Comparison of ENCODE assay signal across 8 cellular contexts in the genomic region with DNA sequence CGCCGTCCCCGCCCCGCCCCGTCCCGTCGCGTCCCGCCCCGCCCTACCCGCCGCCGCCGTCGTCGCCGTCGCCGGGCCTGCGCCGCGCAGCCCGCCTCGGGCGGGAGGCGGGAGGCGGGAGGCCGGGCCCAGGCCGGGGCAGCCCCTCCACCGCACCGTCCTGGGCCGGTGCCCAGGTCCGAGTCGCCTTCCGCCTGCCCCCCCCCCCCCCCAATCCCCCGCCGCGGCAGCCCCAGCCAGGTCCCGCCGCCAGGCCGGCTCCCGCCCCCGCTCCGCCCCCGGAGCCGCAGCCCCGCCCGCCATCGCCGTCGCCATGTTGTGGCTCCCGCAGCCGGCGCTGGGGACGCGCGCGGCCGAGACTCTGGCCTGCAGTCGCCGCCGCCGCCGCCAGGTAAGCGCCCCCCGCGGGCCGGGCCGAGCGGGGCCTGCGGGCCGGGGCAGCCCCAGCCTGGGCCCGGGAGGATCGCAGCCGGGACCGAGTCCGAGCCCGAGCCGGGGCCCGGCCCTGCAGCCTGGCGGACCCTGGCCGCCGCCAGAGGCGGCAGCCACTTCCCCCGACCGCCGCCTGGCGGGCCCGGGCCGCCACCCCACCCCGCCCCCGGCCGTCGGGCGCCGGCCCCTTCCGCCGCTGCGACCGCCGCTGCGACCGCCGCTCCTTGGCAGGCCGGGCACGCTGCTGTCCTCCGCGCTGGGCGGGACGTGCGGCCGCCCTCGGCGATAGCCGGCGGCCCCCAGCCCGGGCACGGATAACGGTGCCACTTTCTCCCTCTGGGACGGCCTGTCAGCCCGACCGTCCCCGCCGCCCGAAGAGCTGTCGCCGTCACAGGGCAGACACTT. TPM values are rescaled to one million over a fixed set of nuclear protein-coding genes. Genes with fewer than 3 reads are reported as not detected.
DNase-seq lines count a peak whose midpoint lies in the region; TF ChIP-seq lines count a peak whose summit lies in the region.

A gene with protein sequence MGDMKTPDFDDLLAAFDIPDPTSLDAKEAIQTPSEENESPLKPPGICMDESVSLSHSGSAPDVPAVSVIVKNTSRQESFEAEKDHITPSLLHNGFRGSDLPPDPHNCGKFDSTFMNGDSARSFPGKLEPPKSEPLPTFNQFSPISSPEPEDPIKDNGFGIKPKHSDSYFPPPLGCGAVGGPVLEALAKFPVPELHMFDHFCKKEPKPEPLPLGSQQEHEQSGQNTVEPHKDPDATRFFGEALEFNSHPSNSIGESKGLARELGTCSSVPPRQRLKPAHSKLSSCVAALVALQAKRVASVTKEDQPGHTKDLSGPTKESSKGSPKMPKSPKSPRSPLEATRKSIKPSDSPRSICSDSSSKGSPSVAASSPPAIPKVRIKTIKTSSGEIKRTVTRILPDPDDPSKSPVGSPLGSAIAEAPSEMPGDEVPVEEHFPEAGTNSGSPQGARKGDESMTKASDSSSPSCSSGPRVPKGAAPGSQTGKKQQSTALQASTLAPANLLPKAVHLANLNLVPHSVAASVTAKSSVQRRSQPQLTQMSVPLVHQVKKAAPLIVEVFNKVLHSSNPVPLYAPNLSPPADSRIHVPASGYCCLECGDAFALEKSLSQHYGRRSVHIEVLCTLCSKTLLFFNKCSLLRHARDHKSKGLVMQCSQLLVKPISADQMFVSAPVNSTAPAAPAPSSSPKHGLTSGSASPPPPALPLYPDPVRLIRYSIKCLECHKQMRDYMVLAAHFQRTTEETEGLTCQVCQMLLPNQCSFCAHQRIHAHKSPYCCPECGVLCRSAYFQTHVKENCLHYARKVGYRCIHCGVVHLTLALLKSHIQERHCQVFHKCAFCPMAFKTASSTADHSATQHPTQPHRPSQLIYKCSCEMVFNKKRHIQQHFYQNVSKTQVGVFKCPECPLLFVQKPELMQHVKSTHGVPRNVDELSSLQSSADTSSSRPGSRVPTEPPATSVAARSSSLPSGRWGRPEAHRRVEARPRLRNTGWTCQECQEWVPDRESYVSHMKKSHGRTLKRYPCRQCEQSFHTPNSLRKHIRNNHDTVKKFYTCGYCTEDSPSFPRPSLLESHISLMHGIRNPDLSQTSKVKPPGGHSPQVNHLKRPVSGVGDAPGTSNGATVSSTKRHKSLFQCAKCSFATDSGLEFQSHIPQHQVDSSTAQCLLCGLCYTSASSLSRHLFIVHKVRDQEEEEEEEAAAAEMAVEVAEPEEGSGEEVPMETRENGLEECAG (N-terminal part only) (plus strand): TSS at position 319 of the 837 bp plus-strand sequence. CDS start 34,084 bp downstream, outside the sequence.

- peak within 1 kb of the TSS; percentile 89 for H3K9ac ChIP-seq in Loucy (ENCODE audit: low read depth, low read length, poor library complexity, severe bottlenecking)

- H3K4me3 ChIP-seq in Loucy (ENCODE audit: low read length, poor library complexity, severe bottlenecking) (peak within 1 kb of the TSS; percentile 88), sigmoid colon (peak within 1 kb of the TSS; percentile 77 to 95 (median 88))

- TF ChIP-seq POLR2A in sigmoid colon (IDR thresholded peaks at IDR 0.05) = no peak

- H3K79me2 ChIP-seq in Loucy (ENCODE audit: insufficient read depth, low read length) = peaks cover 65% of the 10 kb centered on the region

- H3K36me3 ChIP-seq in Loucy (ENCODE audit: insufficient read depth, low read length) (no peaks in the 10 kb centered on the region), sigmoid colon (no peaks in the 10 kb centered on the region)

- peaks cover 39% of the 10 kb centered on the region for H3K4me1 ChIP-seq in Loucy (ENCODE audit: insufficient read depth, low read length, poor library complexity, severe bottlenecking)
- H3K4me1 ChIP-seq in sigmoid colon = peaks cover 0 to 68% (median 47%) of the 10 kb centered on the region in 4 donors

- DNase-seq in GM10266 (ENCODE audit: extremely low spot score) = peak; percentile 87
- DNase-seq in H4 (ENCODE audit: low spot score) = peak; percentile 60
- DNase-seq in T1000 (lab: John Stamatoyannopoulos, UW) = peak; percentile 52
- DNase-seq in astrocyte of the hippocampus (ENCODE audit: low read depth, low spot score) = peak; percentile 95
- peak; percentile 27 to 89 (median 73) for DNase-seq in hypothalamus (lab: John Stamatoyannopoulos, UW)
- peak; percentile 93 for DNase-seq in sigmoid colon
- DNase-seq in cerebellar nuclear complex (lab: John Stamatoyannopoulos, UW) = no peak

- TF ChIP-seq CTCF in GM10266 (IDR thresholded peaks at IDR 0.05; ENCODE audit: control insufficient read depth, insufficient read depth, low read depth, missing control alignments) (peak; percentile 19), Loucy (conservative IDR thresholded peaks at IDR 0.05; ENCODE audit: low read length) (no peak), sigmoid colon (IDR thresholded peaks at IDR 0.05) (no peak)

- H3K9me3 ChIP-seq in Loucy (ENCODE audit: insufficient read depth, low read depth, low read length) (no peaks in the 10 kb centered on the region), sigmoid colon (no peaks in the 10 kb centered on the region)

- no peaks in the 10 kb centered on the region for H3F3A ChIP-seq in Loucy (ENCODE audit: low read depth)

- no peaks in the 10 kb centered on the region for H3K9me2 ChIP-seq in Loucy (replicated peaks; ENCODE audit: low read depth, low read length)

- H3K27me3 ChIP-seq in Loucy (ENCODE audit: insufficient read depth, low read length, poor library complexity, severe bottlenecking) (no peaks in the 10 kb centered on the region), sigmoid colon (no peaks in the 10 kb centered on the region)

- H4K20me1 ChIP-seq in Loucy (ENCODE audit: insufficient read depth, low read length, poor library complexity, severe bottlenecking) = peaks cover 36% of the 10 kb centered on the region

- 1% methylated on average over 127 of the region's 127 CpGs for WGBS in sigmoid colon, 2 donors

- H3K27ac ChIP-seq in sigmoid colon = peak within 1 kb of the TSS; percentile 99 to 100 (median 100)

- TF ChIP-seq EP300 in sigmoid colon (IDR thresholded peaks at IDR 0.05) = no peak

- peak within 1 kb of the TSS; percentile 96 for H2AFZ ChIP-seq in Loucy (ENCODE audit: low read length)

- intact Hi-C loops in sigmoid colon (cut with DNase I) = loop anchor here (2.0 to 5.0 kb wide), 5 partner anchors 68 to 180 kb away; a partner anchor contains a TSS

- H3K4me2 ChIP-seq in Loucy (ENCODE audit: low read depth, low read length, poor library complexity, severe bottlenecking) = peak within 1 kb of the TSS; percentile 91

RNA-seq across cellular contexts. Expression of the gene that starts here (rescaled TPM):
- 3.9 and 6.1 TPM in 2 replicates for total RNA-seq in H4 (2014; rRNA removed; shearing (Covaris generic))
- 10 to 100 TPM; 12.5 to 14.1 (median 13.7) TPM for total RNA-seq in sigmoid colon
- polyA plus RNA-seq in sigmoid colon = 10 to 100 TPM in 1 of 3 donors, 1 to 10 TPM in 2; 6.0 to 20.4 (median 8.1) TPM

Comparison
In these comparisons a context has a peak if more than half of its experiments do, and no peak if none do; other contexts are left out.
1. DNase-seq: peak in GM10266 (single experiment), H4 (single experiment), T1000 (single experiment), astrocyte of the hippocampus (single experiment), hypothalamus (51 of 51) and sigmoid colon (single experiment); none in cerebellar nuclear complex (0 of 2).